ENCODE assay signal across 8 cellular contexts in the genomic region with DNA sequence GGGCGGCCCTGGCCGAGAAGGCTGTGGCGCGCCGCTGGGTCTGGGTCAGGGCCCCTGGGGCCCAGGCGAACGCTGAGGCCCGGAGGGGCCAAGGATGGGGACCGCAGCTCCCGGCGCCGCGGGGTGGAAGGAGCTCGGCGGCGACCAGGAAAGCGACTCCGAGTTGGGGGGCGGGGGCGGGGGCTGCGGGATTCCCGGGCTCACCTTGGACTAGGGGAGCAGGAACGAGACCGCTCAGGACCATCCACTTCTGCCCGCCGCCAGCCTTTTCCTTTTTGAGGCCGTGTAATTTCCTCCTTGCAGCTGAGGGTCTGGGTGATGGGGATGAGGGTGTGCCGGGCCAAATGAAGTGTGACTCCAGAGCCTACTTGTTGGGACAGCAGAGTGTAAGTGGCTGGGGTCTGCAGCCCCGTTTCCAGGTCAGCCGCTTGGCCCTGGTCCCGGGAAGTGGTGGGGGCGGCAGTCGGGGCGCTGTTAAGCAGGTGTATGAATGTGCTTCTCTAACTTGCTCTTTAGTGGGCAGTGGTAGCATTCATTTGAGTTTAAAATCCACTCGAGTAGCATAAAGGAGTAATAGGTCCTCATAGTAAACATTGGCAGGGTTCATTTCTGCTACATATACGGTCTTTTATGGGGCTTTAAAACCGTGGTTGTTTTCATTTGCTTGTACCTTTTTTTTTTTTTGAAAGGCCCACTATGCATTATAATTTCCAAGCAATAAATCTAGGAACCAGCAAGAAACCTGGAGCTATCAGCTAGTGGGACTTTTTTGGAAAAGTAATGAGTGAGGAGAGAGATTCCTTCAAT. TPM values are rescaled to one million over a fixed set of nuclear protein-coding genes. Genes with fewer than 3 reads are reported as not detected.
DNase-seq lines count a peak whose midpoint lies in the region; ATAC-seq and TF ChIP-seq lines count a peak whose summit lies in the region.

No MANE protein-coding gene starts in this region.

- peak overlapping the region; percentile 73 for H3K4me3 ChIP-seq in GM08714 (ENCODE audit: low read length)
- peak overlapping the region; percentile 85 for H3K4me3 ChIP-seq in GM23338
- H3K4me3 ChIP-seq in LNCaP clone FGC (ENCODE audit: low read depth, low read length), result peak overlapping the region; percentile 59
- H3K4me3 ChIP-seq in mucosa of stomach (ENCODE audit: low read length), result peak overlapping the region; percentile 71
- peak overlapping the region; percentile 89 to 90 for H3K4me3 ChIP-seq in tibial artery

- H2AFZ ChIP-seq in GM23338, result peak overlapping the region; percentile 66

- H4K20me1 ChIP-seq in GM23338 (replicated peaks; ENCODE audit: insufficient read depth), result no peaks in the 10 kb centered on the region

- peak overlapping the region; percentile 70 for H3K9ac ChIP-seq in mucosa of stomach (ENCODE audit: low read length)

- peak overlapping the region; percentile 85 for H3K4me3 Mint-ChIP-seq in GM23338

- peaks cover 15% of the 10 kb centered on the region for H3K27me3 Mint-ChIP-seq in GM23338 (ENCODE audit: insufficient read depth, low read depth, poor library complexity)

- no peaks in the 10 kb centered on the region for H3K36me3 ChIP-seq in GM23338 (ENCODE audit: insufficient read depth)
- H3K36me3 ChIP-seq in mucosa of stomach (ENCODE audit: control insufficient read depth, insufficient read depth, low read length), result no peaks in the 10 kb centered on the region
- H3K36me3 ChIP-seq in tibial artery, result no peaks in the 10 kb centered on the region

- intact Hi-C loops in tibial artery (cut with DNase I; ENCODE audit: low total_unique reads), result loop anchor here (2.0 kb wide), 1 partner anchor 159 kb away; a partner anchor contains a TSS

- TF ChIP-seq CTCF in GM23338 (conservative IDR thresholded peaks at IDR 0.05; ENCODE audit: low read depth in 2 of 2) (peak in 1 of 2 experiments; percentile 17; a peak in 1 of 4 replicates), LNCaP clone FGC (IDR thresholded peaks at IDR 0.05; ENCODE audit: control insufficient read depth, extremely low read depth, insufficient read depth) (peak; percentile 44), tibial artery (IDR thresholded peaks at IDR 0.05) (no peak)

- DNase-seq in GM23338 (ENCODE audit: low spot score), result peak; percentile 63
- peak; percentile 50 for DNase-seq in LNCaP clone FGC (ENCODE audit: low read depth)
- DNase-seq in activated CD8-positive, alpha-beta memory T cell treated with anti-CD3 and anti-CD28 coated beads for 24 hours, result peak; percentile 73
- DNase-seq in erythroblast (lab: John Stamatoyannopoulos, UW), result peak; percentile 47 to 65
- peak; percentile 32 to 68 for DNase-seq in tibial artery
- no peak for DNase-seq in SKM-1 (lab: John Stamatoyannopoulos, UW; ENCODE audit: unreplicated experiment)

- no peak overlapping the region for H3K27ac ChIP-seq in GM23338 (ENCODE audit: low read depth)
- peak overlapping the region; percentile 59 to 71 for H3K27ac ChIP-seq in tibial artery

- H3K4me1 Mint-ChIP-seq in GM23338, result peaks cover 18% of the 10 kb centered on the region

- no peak overlapping the region for H3K27ac Mint-ChIP-seq in GM23338

- H3K9me3 ChIP-seq in mucosa of stomach (ENCODE audit: control insufficient read depth, low read length) (no peaks in the 10 kb centered on the region), tibial artery (no peaks in the 10 kb centered on the region)

- H3F3A ChIP-seq in GM23338 (replicated peaks; ENCODE audit: low read depth), result no peaks in the 10 kb centered on the region; the same call in 1 of the 2 replicates

- peak; percentile 68 for ATAC-seq in GM23338

- peaks cover 11% of the 10 kb centered on the region for H3K4me1 ChIP-seq in GM23338 (ENCODE audit: insufficient read depth)
- peaks cover 15% of the 10 kb centered on the region for H3K4me1 ChIP-seq in mucosa of stomach (ENCODE audit: control insufficient read depth, insufficient read depth, low read length)
- H3K4me1 ChIP-seq in tibial artery, result peaks cover 0 to 39% (median 15%) of the 10 kb centered on the region in 4 donors

- no peaks in the 10 kb centered on the region for H3K36me3 Mint-ChIP-seq in GM23338 (ENCODE audit: low read depth)

- H3K79me2 ChIP-seq in GM23338 (replicated peaks; ENCODE audit: insufficient read depth), result no peaks in the 10 kb centered on the region

- H3K9me3 Mint-ChIP-seq in GM23338, result no peaks in the 10 kb centered on the region

- peaks cover 25% of the 10 kb centered on the region for H3K27me3 ChIP-seq in GM23338 (ENCODE audit: insufficient read depth)
- H3K27me3 ChIP-seq in mucosa of stomach (ENCODE audit: control insufficient read depth, insufficient read depth, low read length), result no peaks in the 10 kb centered on the region
- no peaks in the 10 kb centered on the region for H3K27me3 ChIP-seq in tibial artery

- no peak for TF ChIP-seq POLR2A in erythroblast (IDR thresholded peaks at IDR 0.05; ENCODE audit: low read length)

- peak overlapping the region; percentile 93 for H3K4me2 ChIP-seq in GM23338

- H3K9me2 ChIP-seq in GM23338 (ENCODE audit: insufficient read depth), result no peaks in the 10 kb centered on the region

TF ChIP-seq in GM23338, 12 proteins besides CTCF, POLR2A, EP300 and RAD21:
- TF ChIP-seq NANOG (IDR thresholded peaks at IDR 0.05; ENCODE audit: borderline replicate concordance), result no peak
- TF ChIP-seq, protein P1, sequence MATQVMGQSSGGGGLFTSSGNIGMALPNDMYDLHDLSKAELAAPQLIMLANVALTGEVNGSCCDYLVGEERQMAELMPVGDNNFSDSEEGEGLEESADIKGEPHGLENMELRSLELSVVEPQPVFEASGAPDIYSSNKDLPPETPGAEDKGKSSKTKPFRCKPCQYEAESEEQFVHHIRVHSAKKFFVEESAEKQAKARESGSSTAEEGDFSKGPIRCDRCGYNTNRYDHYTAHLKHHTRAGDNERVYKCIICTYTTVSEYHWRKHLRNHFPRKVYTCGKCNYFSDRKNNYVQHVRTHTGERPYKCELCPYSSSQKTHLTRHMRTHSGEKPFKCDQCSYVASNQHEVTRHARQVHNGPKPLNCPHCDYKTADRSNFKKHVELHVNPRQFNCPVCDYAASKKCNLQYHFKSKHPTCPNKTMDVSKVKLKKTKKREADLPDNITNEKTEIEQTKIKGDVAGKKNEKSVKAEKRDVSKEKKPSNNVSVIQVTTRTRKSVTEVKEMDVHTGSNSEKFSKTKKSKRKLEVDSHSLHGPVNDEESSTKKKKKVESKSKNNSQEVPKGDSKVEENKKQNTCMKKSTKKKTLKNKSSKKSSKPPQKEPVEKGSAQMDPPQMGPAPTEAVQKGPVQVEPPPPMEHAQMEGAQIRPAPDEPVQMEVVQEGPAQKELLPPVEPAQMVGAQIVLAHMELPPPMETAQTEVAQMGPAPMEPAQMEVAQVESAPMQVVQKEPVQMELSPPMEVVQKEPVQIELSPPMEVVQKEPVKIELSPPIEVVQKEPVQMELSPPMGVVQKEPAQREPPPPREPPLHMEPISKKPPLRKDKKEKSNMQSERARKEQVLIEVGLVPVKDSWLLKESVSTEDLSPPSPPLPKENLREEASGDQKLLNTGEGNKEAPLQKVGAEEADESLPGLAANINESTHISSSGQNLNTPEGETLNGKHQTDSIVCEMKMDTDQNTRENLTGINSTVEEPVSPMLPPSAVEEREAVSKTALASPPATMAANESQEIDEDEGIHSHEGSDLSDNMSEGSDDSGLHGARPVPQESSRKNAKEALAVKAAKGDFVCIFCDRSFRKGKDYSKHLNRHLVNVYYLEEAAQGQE (IDR thresholded peaks at IDR 0.05; ENCODE audit: unreplicated experiment), result no peak
- no peak for TF ChIP-seq ZNF114 (CRISPR knock-in tag; IDR thresholded peaks at IDR 0.05)

RNA-seq across cellular contexts. Expression of a gene that starts 0.7 kb away (rescaled TPM):
- total RNA-seq in GM23338 (2014; rRNA removed; shearing (Covaris generic)), result 6.5 and 9.1 TPM in 2 replicates
- polyA plus RNA-seq in GM23338 (2016; fragmentation: Nextera tagmentation; extraction: Ambion mirVana), result 6.4 and 7.0 TPM in 2 replicates

RNA-seq across cellular contexts. Expression of a gene that starts 27.1 kb away (rescaled TPM):
- 8.7 and 19.3 TPM in 2 replicates for total RNA-seq in GM23338 (2014; rRNA removed; shearing (Covaris generic))
- 22.0 and 24.2 TPM in 2 replicates for polyA plus RNA-seq in GM23338 (2016; fragmentation: Nextera tagmentation; extraction: Ambion mirVana)

RNA-seq across cellular contexts. Expression of a gene that starts 27.4 kb away (rescaled TPM):
- total RNA-seq in GM23338 (2014; rRNA removed; shearing (Covaris generic)), result 14.4 and 18.6 TPM in 2 replicates
- polyA plus RNA-seq in GM23338 (2016; fragmentation: Nextera tagmentation; extraction: Ambion mirVana), result 10.5 and 11.7 TPM in 2 replicates
